In genomic region chr1:150268706-150269403, GRCh38 we compare ENCODE assay signal across 8 cellular contexts. TPM values are rescaled to one million over a fixed set of nuclear protein-coding genes. Genes with fewer than 3 reads are reported as not detected.
DNase-seq lines count a peak whose midpoint lies in the region; ATAC-seq and TF ChIP-seq lines count a peak whose summit lies in the region.

TSS of gene APH1A (minus strand) at chr1:150269016. CDS start at chr1:150268810, 206 bp downstream.

- H3K4me1 ChIP-seq in PC-3 (ENCODE audit: insufficient read depth, low read length) = peaks cover 14% of the 10 kb centered on the region
- peaks cover 7% of the 10 kb centered on the region for H3K4me1 ChIP-seq in mucosa of descending colon (ENCODE audit: low read depth)

- no peaks in the 10 kb centered on the region for H3F3A ChIP-seq in PC-3 (ENCODE audit: low read length, unreplicated experiment)

- DNase-seq in DMS153 (lab: John Stamatoyannopoulos, UW) (peak; percentile 97), PC-3 (peak; percentile 98), activated T-cell treated with anti-CD3 and anti-CD28 coated beads for 4 hours (peak; percentile 87), epithelial cell of esophagus (ENCODE audit: low read depth) (peak; percentile 97), mucosa of descending colon (peak; percentile 96 to 98 (median 96))
- peak; percentile 95 for DNase-seq in Jurkat, Clone E6-1 (ENCODE audit: low read depth, low spot score)
- DNase-seq in stimulated activated CD8-positive, alpha-beta memory T cell treated with anti-CD3 and anti-CD28 coated beads, Interleukin-4, amount 100 ng/mL, for 1 hour (ENCODE audit: low read depth in 2 of 2, low spot score in 1 of 2) = peak; percentile 77 to 85

- peak within 1 kb of the TSS; percentile 66 for H3K4me3 ChIP-seq in Jurkat, Clone E6-1 (ENCODE audit: low read length)
- H3K4me3 ChIP-seq in PC-3 (ENCODE audit: low read length) (peak within 1 kb of the TSS; percentile 97), epithelial cell of esophagus (ENCODE audit: low read length) (peak within 1 kb of the TSS; percentile 93), mucosa of descending colon (peak within 1 kb of the TSS; percentile 83)

- no TSS peak for BruUV-seq in PC-3 (replicated peaks; lab: Mats Ljungman, UMichigan)

- peak within 1 kb of the TSS; percentile 91 for H3K4me2 ChIP-seq in PC-3 (ENCODE audit: low read length)

- no peaks in the 10 kb centered on the region for H4K20me1 ChIP-seq in PC-3 (ENCODE audit: low read length)

- peak within 1 kb of the TSS; percentile 99 for H3K9ac ChIP-seq in PC-3 (ENCODE audit: low read length)

- ATAC-seq in GM21619 (IDR thresholded peaks at IDR 0.05; ENCODE audit: unreplicated experiment) = peak; percentile 85
- ATAC-seq in PC-3 = peak; percentile 99
- peak; percentile 98 for ATAC-seq in mucosa of descending colon

- H3K36me3 ChIP-seq in PC-3 (ENCODE audit: low read depth, low read length) (peaks cover 24% of the 10 kb centered on the region; the same call in 1 of the 2 replicates), mucosa of descending colon (ENCODE audit: low read depth) (no peaks in the 10 kb centered on the region)

- H3K27ac ChIP-seq in PC-3 (ENCODE audit: low read length) = peak within 1 kb of the TSS; percentile 65

- peaks cover 36% of the 10 kb centered on the region for H3K79me2 ChIP-seq in PC-3 (ENCODE audit: low read length)

- H2AFZ ChIP-seq in PC-3 (ENCODE audit: low read length) = peak within 1 kb of the TSS; percentile 96

- no peaks in the 10 kb centered on the region for H3K27me3 ChIP-seq in PC-3 (ENCODE audit: low read length)

- CTCF ChIA-PET in PC-3 (lab: Charles Lee) = interaction anchor here (0.7 to 1.3 kb wide), 2 partner anchors 13 kb away, joined by 6 read pairs; no protein-coding TSS in a partner anchor

- no peaks in the 10 kb centered on the region for H3K9me3 ChIP-seq in PC-3 (ENCODE audit: low read length)
- no peaks in the 10 kb centered on the region for H3K9me3 ChIP-seq in mucosa of descending colon

- intact Hi-C loops in PC-3 (cut with micrococcal nuclease) = loop anchor here (1.0 kb wide), 1 partner anchor 12 kb away; no protein-coding TSS in a partner anchor
- intact Hi-C loops in mucosa of descending colon (cut with DNase I, micrococcal nuclease) = no loop called here

- H3K9me2 ChIP-seq in PC-3 (replicated peaks; ENCODE audit: low read length) = no peaks in the 10 kb centered on the region

- POLR2A ChIA-PET in PC-3 (lab: Charles Lee; ENCODE audit: unreplicated experiment) = interaction anchor here (0.7 kb wide), 1 partner anchor 45 kb away, joined by 4 read pairs; no protein-coding TSS in a partner anchor

- no peak for TF ChIP-seq CTCF in PC-3 (conservative IDR thresholded peaks at IDR 0.05; ENCODE audit: low read depth, low read length)
- TF ChIP-seq CTCF in epithelial cell of esophagus (IDR thresholded peaks at IDR 0.05; ENCODE audit: insufficient read depth, low read depth, low read length, missing control alignments) = no peak
- no peak for TF ChIP-seq CTCF in mucosa of descending colon (IDR thresholded peaks at IDR 0.05)

RNA-seq across cellular contexts. Expression of gene APH1A, which starts in this region (rescaled TPM):
- polyA plus RNA-seq in Jurkat, Clone E6-1 (2012; ENCODE audit: insufficient read depth, insufficient read length) = 83.6 TPM
- total RNA-seq in PC-3 (2014; rRNA removed) (211 and 222 TPM in 2 replicates), mucosa of descending colon (100 to 1,000 TPM; 128 to 212 (median 188) TPM)

Comparison
In these comparisons a context has a peak if more than half of its experiments do, and no peak if none do; other contexts are left out.
1. Peak in every context shown above with its lines: DNase-seq, ATAC-seq, H3K4me3 ChIP-seq and H3K27ac ChIP-seq.